ENCODE assay signal across 1 cellular context in genomic region chr17:50206604-50207293, GRCh38.
TF ChIP-seq lines count a peak whose summit lies in the region.

No MANE protein-coding gene starts in this region.

TF ChIP-seq in SK-N-SH, 30 proteins besides CTCF, POLR2A, EP300 and RAD21 (continued from another document):
- TF ChIP-seq ZBTB33 (IDR thresholded peaks at IDR 0.05; ENCODE audit: borderline replicate concordance, low read depth) (no peak), MAX (IDR thresholded peaks at IDR 0.05; ENCODE audit: low read depth) (peak; percentile 87), YY1 (IDR thresholded peaks at IDR 0.05; ENCODE audit: low read depth) (peak; percentile 75; the same call in 1 of the 2 replicates), ELF1 (IDR thresholded peaks at IDR 0.05) (0 out of 2 replicates have a peak, but pooled peaks have one; percentile 26), POLR2AphosphoS5 (IDR thresholded peaks at IDR 0.05; ENCODE audit: low read depth, low read length) (peak; percentile 64), USF1 (IDR thresholded peaks at IDR 0.05; ENCODE audit: borderline replicate concordance, low read depth) (no peak), TAF1 (IDR thresholded peaks at IDR 0.05; ENCODE audit: borderline replicate concordance, low read depth, low read length) (peak; percentile 78; the same call in 1 of the 2 replicates), GABPA (IDR thresholded peaks at IDR 0.05; ENCODE audit: low read depth) (peak; percentile 44; the same call in 1 of the 2 replicates), FOSL2 (IDR thresholded peaks at IDR 0.05; ENCODE audit: borderline replicate concordance, low read depth) (no peak), IRF3 (IDR thresholded peaks at IDR 0.05; ENCODE audit: low read depth, low read length) (no peak), RFX5 (IDR thresholded peaks at IDR 0.05; ENCODE audit: low read length) (no peak), PBX3 (IDR thresholded peaks at IDR 0.05) (peak; percentile 79), JUND (IDR thresholded peaks at IDR 0.05) (no peak), FOXM1 (IDR thresholded peaks at IDR 0.05; ENCODE audit: low read depth) (no peak), SMC3 (IDR thresholded peaks at IDR 0.05; ENCODE audit: low read depth, low read length) (no peak), FOXJ3 (CRISPR knock-in tag; IDR thresholded peaks at IDR 0.05) (no peak), USF2 (IDR thresholded peaks at IDR 0.05; ENCODE audit: borderline replicate concordance, low read depth, low read length) (peak; percentile 26; the same call in 1 of the 2 replicates)
